In genomic region chr10:69327463-69328345, GRCh38 we compare ENCODE assay signal across 8 cellular contexts. TPM values are rescaled to one million over a fixed set of nuclear protein-coding genes. Genes with fewer than 3 reads are reported as not detected.
A peak's percentile ranks its signal among the peaks of the same experiment; 100 is the strongest.
DNase-seq lines count a peak whose midpoint lies in the region; ATAC-seq, FAIRE-seq and TF ChIP-seq lines count a peak whose summit lies in the region.

No MANE protein-coding gene starts in this region.

- H3K27me3 ChIP-seq in pancreas (no peaks in the 10 kb centered on the region), HAP-1 (ENCODE audit: low read depth) (no peaks in the 10 kb centered on the region)

- in situ Hi-C loops in KBM-7 (cut with MboI; ENCODE audit: low pct_unique_long_range_greater_than_20kb, low sequenced_read_pairs) (no loop called here), HAP-1 (cut with MboI; ENCODE audit: low sequenced_read_pairs) (no loop called here)

- H3K4me3 Mint-ChIP-seq in activated naive CD4-positive, alpha-beta T cell treated with anti-CD3 and anti-CD28 coated beads, Interleukin-2, amount 50 U/mL, for 24 hours = peak overlapping the region; percentile 80

- peak overlapping the region; percentile 96 for H3K27ac Mint-ChIP-seq in activated naive CD4-positive, alpha-beta T cell treated with anti-CD3 and anti-CD28 coated beads, Interleukin-2, amount 50 U/mL, for 24 hours

- peak; percentile 84 to 93 (median 87) for ATAC-seq in pancreas

- no peak for TF ChIP-seq POLR2A in GM12891 (IDR thresholded peaks at IDR 0.05; ENCODE audit: low read depth, low read length)

- H3K4me3 ChIP-seq in pancreas (no peak overlapping the region), HAP-1 (no peak overlapping the region)

- no peaks in the 10 kb centered on the region for H3K27me3 Mint-ChIP-seq in activated naive CD4-positive, alpha-beta T cell treated with anti-CD3 and anti-CD28 coated beads, Interleukin-2, amount 50 U/mL, for 24 hours

- H3K36me3 Mint-ChIP-seq in activated naive CD4-positive, alpha-beta T cell treated with anti-CD3 and anti-CD28 coated beads, Interleukin-2, amount 50 U/mL, for 24 hours = peaks cover 1% of the 10 kb centered on the region

- H3K9me3 Mint-ChIP-seq in activated naive CD4-positive, alpha-beta T cell treated with anti-CD3 and anti-CD28 coated beads, Interleukin-2, amount 50 U/mL, for 24 hours = no peaks in the 10 kb centered on the region

- H3K4me1 ChIP-seq in pancreas (peaks cover 13 to 23% (median 19%) of the 10 kb centered on the region in 3 donors), HAP-1 (no peaks in the 10 kb centered on the region)

- DNase-seq in GM12891 (ENCODE audit: insufficient read length, low spot score) = no peak
- DNase-seq in HCEC 1CT = peak; percentile 58
- peak; percentile 21 for DNase-seq in NCI-H2107 (lab: John Stamatoyannopoulos, UW)
- peak; percentile 77 for DNase-seq in glomerular visceral epithelial cell (ENCODE audit: extremely low spot score)
- peak in 5 of 6 donors; percentile 31 to 68 (median 54) for DNase-seq in pancreas
- no peak for DNase-seq in KBM-7
- DNase-seq in HAP-1 (ENCODE audit: low spot score in 2 of 2) = no peak

- H3K9me3 ChIP-seq in pancreas (no peaks in the 10 kb centered on the region), HAP-1 (no peaks in the 10 kb centered on the region)

- FAIRE-seq in GM12891 (lab: Jason Lieb, UNC) (peak; percentile 90), pancreas (lab: Jason Lieb, UNC) (no peak)

- H3K4me1 Mint-ChIP-seq in activated naive CD4-positive, alpha-beta T cell treated with anti-CD3 and anti-CD28 coated beads, Interleukin-2, amount 50 U/mL, for 24 hours = peaks cover 68% of the 10 kb centered on the region

- H3K27ac ChIP-seq in pancreas = peak overlapping the region in 2 of 4 donors; percentile 15 to 39

- no peak for TF ChIP-seq CTCF in pancreas (IDR thresholded peaks at IDR 0.05)

- WGBS in pancreas, 2 donors = 32 to 37% methylated on average over 23 of the region's 23 CpGs

- intact Hi-C loops in pancreas (cut with DNase I) = no loop called here

- H3K36me3 ChIP-seq in pancreas (no peaks in the 10 kb centered on the region), HAP-1 (replicated peaks) (no peaks in the 10 kb centered on the region; the same call in 1 of the 2 replicates)

TF ChIP-seq in GM12891, 5 proteins besides CTCF, POLR2A, EP300 and RAD21:
- 0 out of 2 replicates have a peak, but pooled peaks have one; percentile 24 for TF ChIP-seq POLR2AphosphoS5 (IDR thresholded peaks at IDR 0.05; ENCODE audit: low read depth, low read length)
- TF ChIP-seq SPI1 (IDR thresholded peaks at IDR 0.05; ENCODE audit: low read depth, low read length) = no peak
- TF ChIP-seq PAX5 (IDR thresholded peaks at IDR 0.05; ENCODE audit: insufficient read depth, low read length, severe bottlenecking) = no peak
TF ChIP-seq in GM12891: peak in this region for 1.

RNA-seq across cellular contexts. Expression of gene HK1, which starts 49.4 kb away (rescaled TPM):
- 85.5 TPM for polyA plus RNA-seq in GM12891 (2012; ENCODE audit: low read depth, missing spikeins)
- 10 to 100 TPM in 3 of 6 donors, 1 to 10 TPM in 3; 7.2 to 18.1 (median 10.6) TPM for total RNA-seq in pancreas
- polyA plus RNA-seq in pancreas = 1 to 10 TPM; 6.7 to 8.8 TPM

Comparison
In these comparisons a context has a peak if more than half of its experiments do, and no peak if none do; other contexts are left out.
1. DNase-seq: peak in HCEC 1CT (single experiment), NCI-H2107 (single experiment), glomerular visceral epithelial cell (single experiment) and pancreas (5 of 6); none in GM12891 (single experiment), KBM-7 (single experiment) and HAP-1 (0 of 2).